Comparison of ENCODE assay signal across 19 cellular contexts in genomic region chr10:6386960-6387359, GRCh38.
DNase-seq lines count a peak whose midpoint lies in the region; ATAC-seq, FAIRE-seq and TF ChIP-seq lines count a peak whose summit lies in the region.
"Had no signal": no experiment of that assay in that cellular context is flagged by ENCODE, and none has a peak within 500 bp of the region (broad histone marks: within the 10 kb centered on the region; RNA-seq: fewer than 3 reads in every experiment).

No MANE protein-coding gene starts in this region.

- in situ Hi-C loops in HepG2 (cut with HindIII; ENCODE audit: extremely low pct_ligation_motif_present, low pct_unique_long_range_greater_than_20kb) = no loop called here

- H3K79me1 ChIP-seq in trophoblast cell (ENCODE audit: low read length) = no peaks in the 10 kb centered on the region

- H3K27me3 ChIP-seq in HepG2 (ENCODE audit: control insufficient read depth in 1 of 2, insufficient read depth in 2 of 2, low read length in 2 of 2) (peaks cover 1 to 7% of the 10 kb centered on the region in 2 experiments; a peak in 2 of 5 replicates), right lobe of liver (no peaks in the 10 kb centered on the region), bronchial epithelial cell (ENCODE audit: control insufficient read depth, insufficient read depth, low read length) (no peaks in the 10 kb centered on the region), trophoblast cell (ENCODE audit: insufficient read depth, low read length) (no peaks in the 10 kb centered on the region)
- H3K27me3 ChIP-seq: BLaER1 had no signal

- CTCF ChIA-PET in HepG2 (lab: Yijun Ruan, JAX; ENCODE audit: low intra/inter-chr PET ratio, low total read pairs) (no interaction called here), HEK293T (lab: Yijun Ruan, JAX) (no interaction called here)

- ATAC-seq in HepG2 = no peak
- no peak for ATAC-seq in right lobe of liver
- ATAC-seq: CD8-positive, alpha-beta T cell; GM12878; GM23338 had no signal

- TF ChIP-seq EP300 in HepG2 (IDR thresholded peaks at IDR 0.05; ENCODE audit: low read depth in 2 of 2, low read length in 2 of 2) = no peak
- TF ChIP-seq EP300 in HepG2 (CRISPR knock-in tag; IDR thresholded peaks at IDR 0.05; ENCODE audit: borderline replicate concordance) = no peak

- DNase-seq in HepG2 (ENCODE audit: low spot score) = no peak
- no peak for DNase-seq in right lobe of liver
- no peak for DNase-seq in HEK293T (ENCODE audit: extremely low spot score)
- DNase-seq in bronchial epithelial cell (ENCODE audit: low read depth) = no peak
- DNase-seq in trophoblast cell = no peak
- no peak for DNase-seq in NCI-H2171 treated with DMSO at 0.1 percent for 48 hours (lab: John Stamatoyannopoulos, UW)
- DNase-seq in NCI-H1092 treated with DMSO at 0.1 percent for 48 hours (lab: John Stamatoyannopoulos, UW) = no peak
- no peak for DNase-seq in cortex of kidney (lab: John Stamatoyannopoulos, UW)
- DNase-seq: 8988T; CD8-positive, alpha-beta T cell; DMS 273 treated with DMSO at 0.1 percent for 48 hours; DMS53; DND-41; EL; HCEC 1CT had no signal

- H3K18ac ChIP-seq in trophoblast cell (ENCODE audit: low read length) = no peak overlapping the region

- TF ChIP-seq POLR2A in HepG2 (IDR thresholded peaks at IDR 0.05; ENCODE audit: insufficient read depth in 1 of 2, low read depth in 2 of 2, low read length in 2 of 2) (no peak), right lobe of liver (IDR thresholded peaks at IDR 0.05) (no peak)

- no peak for FAIRE-seq in HepG2 (lab: Jason Lieb, UNC)
- FAIRE-seq in bronchial epithelial cell (lab: Jason Lieb, UNC) = peak; percentile 28
- FAIRE-seq: GM12878, H54 had no signal

- H3K4me1 ChIP-seq in HepG2 (ENCODE audit: insufficient read depth, low read length) (peaks cover 4% of the 10 kb centered on the region; the same call in 1 of the 2 replicates), right lobe of liver (no peaks in the 10 kb centered on the region), trophoblast cell (ENCODE audit: control insufficient read depth in 1 of 2, insufficient read depth in 2 of 2, low read length in 2 of 2) (no peaks in the 10 kb centered on the region)

- POLR2A ChIA-PET in HepG2 (lab: Yijun Ruan, JAX) (no interaction called here), HEK293T (lab: Yijun Ruan, JAX) (no interaction called here)

- WGBS in HepG2 (ENCODE audit: low lambda C conversion rate) = 42% methylated on average over 5 of the region's 5 CpGs
- 87% methylated on average over 5 of the region's 5 CpGs for WGBS in right lobe of liver (ENCODE audit: insufficient coverage, low coverage, low lambda C conversion rate, missing lambda C conversion rate)
- no CpG with 5 or more reads among the region's 5 CpGs for WGBS in trophoblast cell (ENCODE audit: extremely low coverage, insufficient coverage, insufficient read length)

- H3K9me3 ChIP-seq in HepG2 (ENCODE audit: low read length) (no peaks in the 10 kb centered on the region; the same call in 1 of the 2 replicates), right lobe of liver (no peaks in the 10 kb centered on the region), trophoblast cell (ENCODE audit: insufficient read depth, low read depth, low read length) (peaks cover 5% of the 10 kb centered on the region)

- no peak overlapping the region for H4K91ac ChIP-seq in trophoblast cell (ENCODE audit: low read depth, low read length)

- BruUV-seq in HepG2 (replicated peaks; lab: Mats Ljungman, UMichigan) = no TSS peak

- no peak overlapping the region for H2AK5ac ChIP-seq in trophoblast cell (ENCODE audit: low read length)

- H2BK12ac ChIP-seq in trophoblast cell (ENCODE audit: low read length) = no peak overlapping the region

- no peak for TF ChIP-seq RAD21 in HepG2 (CRISPR knock-in tag; IDR thresholded peaks at IDR 0.05)

- H3K27ac ChIP-seq in HepG2 (ENCODE audit: extremely low read length, insufficient read depth, low read length) (no peak overlapping the region), right lobe of liver (no peak overlapping the region), trophoblast cell (ENCODE audit: low read depth, low read length) (no peak overlapping the region)
- H3K27ac ChIP-seq: BLaER1 had no signal

- no peak overlapping the region for H2BK5ac ChIP-seq in trophoblast cell (ENCODE audit: low read depth, low read length, poor library complexity)

- H3K36me3 ChIP-seq in HepG2 (replicated peaks in 1 of 2; ENCODE audit: control insufficient read depth in 1 of 2, insufficient read depth in 2 of 2, low read length in 2 of 2) = no peaks in the 10 kb centered on the region
- H3K36me3 ChIP-seq in right lobe of liver = no peaks in the 10 kb centered on the region
- H3K36me3 ChIP-seq in bronchial epithelial cell (ENCODE audit: control insufficient read depth, insufficient read depth, low read length) = no peaks in the 10 kb centered on the region
- peaks cover 0 to 2% of the 10 kb centered on the region in 2 experiments for H3K36me3 ChIP-seq in trophoblast cell (ENCODE audit: control insufficient read depth in 1 of 2, insufficient read depth in 2 of 2, low read length in 2 of 2)
- H3K36me3 ChIP-seq: BLaER1 had no signal

- H3K4me3 ChIP-seq in HepG2 (replicated peaks in 1 of 3; ENCODE audit: insufficient read depth in 1 of 3, low read depth in 2 of 3, low read length in 3 of 3) (no peak overlapping the region), right lobe of liver (no peak overlapping the region), bronchial epithelial cell (ENCODE audit: low read depth, low read length) (no peak overlapping the region), trophoblast cell (ENCODE audit: low read depth, low read length) (no peak overlapping the region)
- H3K4me3 ChIP-seq: BLaER1, GM12878, GM23338 had no signal

- TF ChIP-seq CTCF in HepG2 (CRISPR knock-in tag; IDR thresholded peaks at IDR 0.05) = no peak
- TF ChIP-seq CTCF in right lobe of liver (IDR thresholded peaks at IDR 0.05) = no peak
- TF ChIP-seq CTCF in bronchial epithelial cell (IDR thresholded peaks at IDR 0.05; ENCODE audit: insufficient read depth, low read length, severe bottlenecking) = no peak

- H2AFZ ChIP-seq in HepG2 (ENCODE audit: low read length) (no peak overlapping the region), trophoblast cell (ENCODE audit: insufficient read depth, low read length, poor library complexity) (no peak overlapping the region)
- H2AFZ ChIP-seq: GM23338 had no signal

- intact Hi-C loops in HepG2 (cut with micrococcal nuclease; ENCODE audit: unreplicated experiment) = no loop called here
- intact Hi-C loops in right lobe of liver (cut with DNase I) = no loop called here

- H4K20me1 ChIP-seq in HepG2 (ENCODE audit: insufficient read depth, low read length) = no peaks in the 10 kb centered on the region
- H4K20me1 ChIP-seq: BLaER1 had no signal

- no peak overlapping the region for H4K12ac ChIP-seq in trophoblast cell (ENCODE audit: low read depth, low read length)

- H3K4ac ChIP-seq in trophoblast cell (ENCODE audit: low read depth, low read length) = no peak overlapping the region

- no peak overlapping the region for H3K14ac ChIP-seq in trophoblast cell (ENCODE audit: low read length)

- H3K9ac ChIP-seq in HepG2 (ENCODE audit: insufficient read depth, low read depth, low read length) = no peak overlapping the region
- H3K9ac ChIP-seq in trophoblast cell (ENCODE audit: low read length) = no peak overlapping the region
- H3K9ac ChIP-seq: BLaER1 had no signal

- no peak overlapping the region for H4K8ac ChIP-seq in trophoblast cell (ENCODE audit: low read depth, low read length)

- peak overlapping the region; percentile 58 for H3K23ac ChIP-seq in trophoblast cell (ENCODE audit: low read length)

- H3K79me2 ChIP-seq in HepG2 (ENCODE audit: insufficient read depth, low read length) (no peaks in the 10 kb centered on the region), trophoblast cell (ENCODE audit: control insufficient read depth, insufficient read depth, low read length, poor library complexity) (no peaks in the 10 kb centered on the region)

- H3K4me2 ChIP-seq in HepG2 (ENCODE audit: low read depth, low read length) (no peak overlapping the region), trophoblast cell (ENCODE audit: low read length) (no peak overlapping the region)
- H3K4me2 ChIP-seq: BLaER1, GM23338 had no signal

- no peak overlapping the region for H2BK120ac ChIP-seq in trophoblast cell (ENCODE audit: insufficient read depth, low read length, poor library complexity)

TF ChIP-seq in HepG2, 621 proteins besides CTCF, POLR2A, EP300 and RAD21 (continues in another document):
- TF ChIP-seq ZFP1 (CRISPR knock-in tag; IDR thresholded peaks at IDR 0.05) (no peak), ZNF770 (CRISPR knock-in tag; IDR thresholded peaks at IDR 0.05) (no peak)

TF ChIP-seq in HEK293T, 16 proteins besides CTCF, POLR2A, EP300 and RAD21:
- TF ChIP-seq ZNF384 (IDR thresholded peaks at IDR 0.05) (0 out of 2 replicates have a peak, but pooled peaks have one; percentile 6), SUZ12 (IDR thresholded peaks at IDR 0.05) (no peak)
